17 cellular contexts compared by ENCODE assay signal in the genomic region with DNA sequence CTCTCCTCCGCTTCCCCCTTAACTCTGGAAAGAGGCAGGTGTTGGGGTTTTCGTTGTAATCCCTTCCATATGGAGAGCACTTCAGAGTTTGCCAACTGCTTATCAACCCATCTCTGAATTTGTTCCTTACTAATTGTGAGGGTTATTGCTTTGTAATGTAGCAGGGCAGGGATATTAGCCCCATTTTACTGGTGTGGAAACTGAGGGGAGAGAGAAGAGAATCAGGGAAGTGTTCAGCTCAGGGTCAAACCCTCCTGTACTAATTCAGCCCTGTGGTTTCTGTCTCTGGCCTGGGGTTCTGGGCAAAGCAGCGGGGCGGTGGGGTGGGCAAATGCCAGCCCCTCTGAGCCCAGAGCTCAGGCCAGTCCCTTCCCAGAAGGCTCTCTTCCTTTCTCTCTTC. TPM values are rescaled to one million over a fixed set of nuclear protein-coding genes. Genes with fewer than 3 reads are reported as not detected.
A peak's percentile ranks its signal among the peaks of the same experiment; 100 is the strongest.
DNase-seq lines count a peak whose midpoint lies in the region; ATAC-seq and TF ChIP-seq lines count a peak whose summit lies in the region.
"Had no signal": no experiment of that assay in that cellular context is flagged by ENCODE, and none has a peak within 500 bp of the region (broad histone marks: within the 10 kb centered on the region; RNA-seq: fewer than 3 reads in every experiment).

No MANE protein-coding gene starts in this region.

- BruUV-seq in Panc1 (replicated peaks; lab: Mats Ljungman, UMichigan), result no TSS peak

- in situ Hi-C loops in Panc1 (cut with HindIII; ENCODE audit: low pct_unique_long_range_greater_than_20kb, low sequenced_read_pairs), result no loop called here

- no peak for DNase-seq in right cardiac atrium
- no peak for DNase-seq in left cardiac atrium
- no peak for DNase-seq in Panc1 (ENCODE audit: low read depth, low spot score)
- no peak for DNase-seq in esophagus squamous epithelium (lab: John Stamatoyannopoulos, UW)
- no peak for DNase-seq in effector CD4-positive, alpha-beta T cell
- no peak for DNase-seq in KG1 (lab: John Stamatoyannopoulos, UW)
- no peak for DNase-seq in stimulated activated naive CD4-positive, alpha-beta T cell treated with Interleukin-2 at 50 U/mL for 16 hours (lab: John Stamatoyannopoulos, UW)
- DNase-seq: Calu3, DMS79 treated with DMSO at 0.1 percent for 48 hours, GDM1, GM23248, NCI-H1436, NCI-H2081, NCI-H345, NCI-H748 treated with DMSO at 0.1 percent for 48 hours had no signal

- TF ChIP-seq POLR2A in esophagus squamous epithelium (IDR thresholded peaks at IDR 0.05), result no peak

- POLR2A ChIA-PET in Panc1 (lab: Charles Lee), result interaction anchor here (1.2 to 1.7 kb wide), 2 partner anchors 67 to 90 kb away, joined by 4 read pairs; no protein-coding TSS in a partner anchor

- intact Hi-C loops in right cardiac atrium (cut with DNase I), result no loop called here
- intact Hi-C loops in left cardiac atrium (cut with DNase I), result loop anchor here in 1 of 2 donors (10.0 kb wide), 1 partner anchor 244 kb away; no protein-coding TSS in a partner anchor
- intact Hi-C loops in Panc1 (cut with micrococcal nuclease; ENCODE audit: unreplicated experiment), result no loop called here
- intact Hi-C loops in esophagus squamous epithelium (cut with DNase I), result no loop called here

- no peak overlapping the region for H3K4me3 ChIP-seq in right cardiac atrium (ENCODE audit: low read length)
- H3K4me3 ChIP-seq in Panc1 (ENCODE audit: low read depth in 2 of 2, low read length in 2 of 2), result no peak overlapping the region
- no peak overlapping the region for H3K4me3 ChIP-seq in esophagus squamous epithelium
- H3K4me3 ChIP-seq: GM23248 had no signal

- TF ChIP-seq CTCF in Panc1 (IDR thresholded peaks at IDR 0.05) (no peak), esophagus squamous epithelium (IDR thresholded peaks at IDR 0.05) (no peak)

- H3K27me3 ChIP-seq in right cardiac atrium (ENCODE audit: control insufficient read depth, insufficient read depth) (no peaks in the 10 kb centered on the region), Panc1 (ENCODE audit: control insufficient read depth, insufficient read depth, low read length) (no peaks in the 10 kb centered on the region), esophagus squamous epithelium (no peaks in the 10 kb centered on the region)

- H3K27ac ChIP-seq in right cardiac atrium (ENCODE audit: low read length), result peak overlapping the region; percentile 50
- peak overlapping the region; percentile 98 for H3K27ac ChIP-seq in Panc1 (ENCODE audit: low read length)
- peak overlapping the region in 3 of 4 donors; percentile 19 to 72 (median 26) for H3K27ac ChIP-seq in esophagus squamous epithelium
- H3K27ac ChIP-seq: GM23248 had no signal

- ATAC-seq in right cardiac atrium (no peak), left cardiac atrium (no peak), Panc1 (no peak), GM19397 (IDR thresholded peaks at IDR 0.05; ENCODE audit: unreplicated experiment) (no peak)
- ATAC-seq: HCT116 had no signal

- H3K9me3 ChIP-seq in right cardiac atrium (ENCODE audit: control insufficient read depth, low read length), result no peaks in the 10 kb centered on the region
- no peaks in the 10 kb centered on the region for H3K9me3 ChIP-seq in Panc1 (ENCODE audit: control insufficient read depth, insufficient read depth, low read depth, low read length)
- H3K9me3 ChIP-seq in esophagus squamous epithelium, result no peaks in the 10 kb centered on the region

- CTCF ChIA-PET in Panc1 (lab: Charles Lee), result interaction anchor here (1.1 to 4.4 kb wide), 3 partner anchors 90 to 96 kb away, joined by 4 to 25 read pairs (median 22); no protein-coding TSS in a partner anchor

- H3K4me1 ChIP-seq in right cardiac atrium (ENCODE audit: control insufficient read depth, insufficient read depth, low read length), result peaks cover 7% of the 10 kb centered on the region
- H3K4me1 ChIP-seq in Panc1 (ENCODE audit: control insufficient read depth, insufficient read depth, low read length), result peaks cover 40% of the 10 kb centered on the region
- H3K4me1 ChIP-seq in esophagus squamous epithelium, result peaks cover 6 to 78% (median 9%) of the 10 kb centered on the region in 3 donors

- 90% methylated on average over 4 of the region's 4 CpGs for WGBS in right cardiac atrium
- 82 to 86% methylated on average over 3 to 4 of the region's 4 CpGs for WGBS in esophagus squamous epithelium, 2 donors

- H3K36me3 ChIP-seq in Panc1 (ENCODE audit: control insufficient read depth, insufficient read depth, low read length), result no peaks in the 10 kb centered on the region
- H3K36me3 ChIP-seq in esophagus squamous epithelium, result no peaks in the 10 kb centered on the region

RNA-seq across cellular contexts. Expression of a gene that starts 3.1 kb away (rescaled TPM):
- 10 to 100 TPM; 19.9 to 44.5 (median 38.2) TPM for total RNA-seq in right cardiac atrium
- polyA plus RNA-seq in right cardiac atrium, result 13.7 TPM
- 10 to 100 TPM; 22.9 to 26.5 TPM for total RNA-seq in left cardiac atrium
- total RNA-seq in Panc1 (2021; ENCODE audit: unreplicated experiment), result 145 TPM
- polyA plus RNA-seq in Panc1 (2012; ENCODE audit: insufficient read length), result 241 TPM
- total RNA-seq in esophagus squamous epithelium, result 10 to 100 TPM; 12.2 to 40.6 (median 22.1) TPM
- total RNA-seq: GM23248 had no signal
- polyA plus RNA-seq: GM23248 had no signal

Comparison
In these comparisons a context has a peak if more than half of its experiments do, and no peak if none do; other contexts are left out.
1. H3K27ac ChIP-seq: peak in every context shown above with its lines; median percentile 98 in Panc1; 50 in right cardiac atrium; 26 in esophagus squamous epithelium.